Comparison of ENCODE assay signal across 10 cellular contexts in genomic region chr14:51880810-51881580, GRCh38. TPM values are rescaled to one million over a fixed set of nuclear protein-coding genes. Genes with fewer than 3 reads are reported as not detected.
A peak's percentile ranks its signal among the peaks of the same experiment; 100 is the strongest.
DNase-seq lines count a peak whose midpoint lies in the region; ATAC-seq and TF ChIP-seq lines count a peak whose summit lies in the region.
"Had no signal": no experiment of that assay in that cellular context is flagged by ENCODE, and none has a peak within 500 bp of the region (broad histone marks: within the 10 kb centered on the region; RNA-seq: fewer than 3 reads in every experiment).

No MANE protein-coding gene starts in this region.

- H3K36me3 Mint-ChIP-seq in naive thymus-derived CD4-positive, alpha-beta T cell, result peaks cover 19 to 53% (median 37%) of the 10 kb centered on the region in 5 donors

- peaks cover 27 to 38% of the 10 kb centered on the region in 2 donors for H3K4me1 ChIP-seq in naive thymus-derived CD4-positive, alpha-beta T cell (ENCODE audit: control insufficient read depth in 2 of 2, insufficient read depth in 2 of 2, low read length in 2 of 2)

- POLR2A ChIA-PET in naive thymus-derived CD4-positive, alpha-beta T cell (lab: Charles Lee), result interaction anchor here (0.6 to 1.5 kb wide), 2 partner anchors 20 to 22 kb away, joined by 3 to 5 read pairs; partner anchors contain the start of gene GNG2

- peaks cover 0 to 3% (median 0%) of the 10 kb centered on the region in 11 donors for H3K9me3 Mint-ChIP-seq in naive thymus-derived CD4-positive, alpha-beta T cell

- H3K4me3 Mint-ChIP-seq in naive thymus-derived CD4-positive, alpha-beta T cell, result peak overlapping the region in 3 of 10 donors; percentile 6 to 38 (median 33)

- CTCF ChIA-PET in naive thymus-derived CD4-positive, alpha-beta T cell (lab: Charles Lee), result interaction anchor here (0.9 kb wide), 1 partner anchor 16 kb away, joined by 4 read pairs; no protein-coding TSS in a partner anchor

- peak overlapping the region in 7 of 9 donors; percentile 38 to 76 (median 61) for H3K27ac Mint-ChIP-seq in naive thymus-derived CD4-positive, alpha-beta T cell

- H3K9me3 ChIP-seq in naive thymus-derived CD4-positive, alpha-beta T cell (ENCODE audit: control insufficient read depth in 2 of 3, low read length in 3 of 3), result no peaks in the 10 kb centered on the region
- H3K9me3 ChIP-seq: ovary had no signal

- H3K27me3 Mint-ChIP-seq in naive thymus-derived CD4-positive, alpha-beta T cell, result no peaks in the 10 kb centered on the region

- H3K4me1 Mint-ChIP-seq in naive thymus-derived CD4-positive, alpha-beta T cell, result peaks cover 53 to 95% (median 92%) of the 10 kb centered on the region in 7 donors

- intact Hi-C loops in naive thymus-derived CD4-positive, alpha-beta T cell (cut with micrococcal nuclease), result loop anchor here (1.0 to 2.0 kb wide), 3 partner anchors 7 to 14 kb away; no protein-coding TSS in a partner anchor

- TF ChIP-seq CTCF in GM12874 (IDR thresholded peaks at IDR 0.05; ENCODE audit: insufficient read depth, low read depth, low read length), result 0 out of 2 replicates have a peak, but pooled peaks have one; percentile 15

- no peak overlapping the region for H3K4me3 ChIP-seq in naive thymus-derived CD4-positive, alpha-beta T cell (ENCODE audit: low read length)
- H3K4me3 ChIP-seq: ovary had no signal

- DNase-seq in LHCN-M2 (ENCODE audit: low read depth) (peak; percentile 34), activated gamma-delta T cell treated with Interleukin-2 at 50 U/mL for 16 hours (no peak), hippocampal formation (lab: John Stamatoyannopoulos, UW) (no peak), iPS-NIHi11 (ENCODE audit: low spot score) (no peak)
- no peak for DNase-seq in naive thymus-derived CD4-positive, alpha-beta T cell
- DNase-seq: NCI-H1694 had no signal

- H3K27me3 ChIP-seq in naive thymus-derived CD4-positive, alpha-beta T cell (ENCODE audit: control insufficient read depth in 2 of 2, insufficient read depth in 2 of 2, low read length in 2 of 2), result no peaks in the 10 kb centered on the region
- H3K27me3 ChIP-seq: ovary had no signal

- peak; percentile 71 for ATAC-seq in GM21576 (IDR thresholded peaks at IDR 0.05; ENCODE audit: unreplicated experiment)
- no peak for ATAC-seq in naive thymus-derived CD4-positive, alpha-beta T cell
- no peak for ATAC-seq in HG03175 (IDR thresholded peaks at IDR 0.05; ENCODE audit: unreplicated experiment)

- H3K36me3 ChIP-seq in naive thymus-derived CD4-positive, alpha-beta T cell (ENCODE audit: control insufficient read depth in 2 of 3, insufficient read depth in 3 of 3, low read length in 3 of 3), result peaks cover 0 to 9% (median 0%) of the 10 kb centered on the region in 3 experiments
- H3K36me3 ChIP-seq: ovary had no signal

- no peak overlapping the region for H3K27ac ChIP-seq in naive thymus-derived CD4-positive, alpha-beta T cell (ENCODE audit: low read depth, low read length)
- H3K27ac ChIP-seq: ovary had no signal

RNA-seq across cellular contexts. Expression of gene GNG2, which starts 20.6 kb away (rescaled TPM):
- 45.6 and 54.1 TPM in 2 replicates for total RNA-seq in LHCN-M2 (2014; rRNA removed)
- 9.2 TPM for polyA plus RNA-seq in LHCN-M2 (2012)
- total RNA-seq in naive thymus-derived CD4-positive, alpha-beta T cell, result 100 to 1,000 TPM in 3 of 5 experiments, 10 to 100 TPM in 2; 62.1 to 199 (median 106) TPM
- 100 to 1,000 TPM; 117 to 135 TPM for polyA plus RNA-seq in naive thymus-derived CD4-positive, alpha-beta T cell
